Comparison of ENCODE assay signal across 1 cellular context in genomic region chr2:1606421-1607235, GRCh38.
TF ChIP-seq lines count a peak whose summit lies in the region.

No MANE protein-coding gene starts in this region.

TF ChIP-seq in GM23338, 12 proteins besides CTCF, POLR2A, EP300 and RAD21 (continued from another document):
- no peak for TF ChIP-seq ZNF462 (CRISPR knock-in tag; IDR thresholded peaks at IDR 0.05)
